In the genomic region with DNA sequence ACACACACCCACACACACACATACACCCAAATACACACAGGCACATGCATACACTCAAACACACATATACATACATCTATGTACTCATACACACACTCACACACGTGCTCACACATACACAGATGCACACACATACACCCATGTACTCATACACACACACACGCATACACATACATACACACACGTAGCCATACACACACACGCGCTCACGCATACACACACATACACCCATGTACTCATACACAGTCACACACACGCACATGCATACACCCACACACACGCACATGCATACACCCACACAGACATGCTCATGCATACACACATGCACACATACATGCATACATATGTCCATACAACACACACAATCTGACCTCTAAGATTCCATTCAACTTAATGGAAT, we compare ENCODE assay signal across 31 cellular contexts.
"Had no signal": no experiment of that assay in that cellular context is flagged by ENCODE, and none has a peak within 500 bp of the region (broad histone marks: within the 10 kb centered on the region; RNA-seq: fewer than 3 reads in every experiment).

No MANE protein-coding gene starts in this region.

- H2AFZ ChIP-seq: PC-9 had no signal

- H3K27ac Mint-ChIP-seq: activated B cell treated with CpG ODN at 0.5 μM for 24 hours; activated CD4-positive, alpha-beta memory T cell treated with anti-CD3 and anti-CD28 coated beads, Interleukin-2, amount 10 ng/mL, durations not matched to agents 7 days and 5 days; activated CD8-positive, alpha-beta memory T cell treated with anti-CD3 and anti-CD28 coated beads, Interleukin-2, amount 10 ng/mL, durations not matched to agents 7 days and 5 days; activated naive CD4-positive, alpha-beta T cell treated with anti-CD3 and anti-CD28 coated beads, Interleukin-2, amount 10 ng/mL, durations not matched to agents 7 days and 5 days; activated naive CD8-positive, alpha-beta T cell; activated naive CD8-positive, alpha-beta T cell treated with anti-CD3 and anti-CD28 coated beads, Interleukin-2, amount 50 U/mL, for 24 hours had no signal

- ATAC-seq: activated CD8-positive, alpha-beta memory T cell treated with anti-CD3 and anti-CD28 coated beads, Interleukin-2, amount 10 ng/mL, durations not matched to agents 7 days and 5 days; activated naive CD8-positive, alpha-beta T cell treated with anti-CD3 and anti-CD28 coated beads, Interleukin-2, amount 50 U/mL, for 24 hours had no signal

- H3K4me3 Mint-ChIP-seq: activated B cell treated with CpG ODN at 0.5 μM for 24 hours; activated CD4-positive, alpha-beta memory T cell treated with anti-CD3 and anti-CD28 coated beads, Interleukin-2, amount 10 ng/mL, durations not matched to agents 7 days and 5 days; activated CD8-positive, alpha-beta memory T cell treated with anti-CD3 and anti-CD28 coated beads, Interleukin-2, amount 10 ng/mL, durations not matched to agents 7 days and 5 days; activated naive CD4-positive, alpha-beta T cell treated with anti-CD3 and anti-CD28 coated beads, Interleukin-2, amount 10 ng/mL, durations not matched to agents 7 days and 5 days; activated naive CD8-positive, alpha-beta T cell; activated naive CD8-positive, alpha-beta T cell treated with anti-CD3 and anti-CD28 coated beads, Interleukin-2, amount 50 U/mL, for 24 hours; brain had no signal

- FAIRE-seq: RCC 7860 had no signal

- H3K4me2 ChIP-seq: PC-9 had no signal

- H3K4me1 Mint-ChIP-seq: activated B cell treated with CpG ODN at 0.5 μM for 24 hours; activated CD4-positive, alpha-beta memory T cell treated with anti-CD3 and anti-CD28 coated beads, Interleukin-2, amount 10 ng/mL, durations not matched to agents 7 days and 5 days; activated CD8-positive, alpha-beta memory T cell treated with anti-CD3 and anti-CD28 coated beads, Interleukin-2, amount 10 ng/mL, durations not matched to agents 7 days and 5 days; activated naive CD4-positive, alpha-beta T cell treated with anti-CD3 and anti-CD28 coated beads, Interleukin-2, amount 10 ng/mL, durations not matched to agents 7 days and 5 days; activated naive CD8-positive, alpha-beta T cell treated with anti-CD3 and anti-CD28 coated beads, Interleukin-2, amount 50 U/mL, for 24 hours had no signal

- DNase-seq: activated B cell treated with CpG ODN at 0.5 μM for 24 hours; activated CD4-positive, alpha-beta memory T cell treated with anti-CD3 and anti-CD28 coated beads, Interleukin-2, amount 10 ng/mL, durations not matched to agents 7 days and 5 days; activated CD4-positive, alpha-beta T cell treated with anti-CD3 and anti-CD28 coated beads for 48 hours; activated CD4-positive, CD25-positive, alpha-beta regulatory T cell treated with anti-CD3 and anti-CD28 coated beads, Interleukin-2, amount 50 U/mL, for 72 hours; activated CD8-positive, alpha-beta memory T cell treated with anti-CD3 and anti-CD28 coated beads for 24 hours; activated CD8-positive, alpha-beta memory T cell treated with anti-CD3 and anti-CD28 coated beads, Interleukin-2, amount 10 ng/mL, durations not matched to agents 7 days and 5 days; activated CD8-positive, alpha-beta memory T cell treated with anti-CD3 and anti-CD28 coated beads, Interleukin-2, amount 50 U/mL, for 48 hours; activated effector memory CD4-positive, alpha-beta T cell treated with Interleukin-2 at 50 U/mL for 16 hours; activated naive CD4-positive, alpha-beta T cell treated with anti-CD3 and anti-CD28 coated beads, Interleukin-2, amount 10 ng/mL, durations not matched to agents 7 days and 5 days; activated naive CD8-positive, alpha-beta T cell treated with anti-CD3 and anti-CD28 coated beads, Interleukin-2, amount 50 U/mL, for 24 hours; activated T-cell treated with anti-CD3 and anti-CD28 coated beads, Interleukin-2, amount 50 U/mL, for 48 hours; anterior cingulate cortex; central memory CD4-positive, alpha-beta T cell; NCI-H1105; NCI-H1417 treated with DMSO at 0.1 percent for 48 hours; NCI-H1930; NCI-H2081 treated with DMSO at 0.1 percent for 48 hours; NCI-H510A; NCI-H526; NCI-H748 treated with DMSO at 0.1 percent for 48 hours; NK-92 treated with Interleukin-12 subunit alpha and Interleukin-12 subunit beta, amount 100 ng/mL, for 24 hours; PC-9; Right ventricle myocardium superior; SW 1271; T-helper 1 cell; T-helper 2 cell; T-helper 9 cell had no signal

- H3K9me3 Mint-ChIP-seq: activated CD4-positive, alpha-beta memory T cell treated with anti-CD3 and anti-CD28 coated beads, Interleukin-2, amount 10 ng/mL, durations not matched to agents 7 days and 5 days; activated naive CD4-positive, alpha-beta T cell treated with anti-CD3 and anti-CD28 coated beads, Interleukin-2, amount 10 ng/mL, durations not matched to agents 7 days and 5 days had no signal

- H3K4me3 ChIP-seq: PC-9 had no signal

- H3K27me3 Mint-ChIP-seq: activated naive CD4-positive, alpha-beta T cell treated with anti-CD3 and anti-CD28 coated beads, Interleukin-2, amount 10 ng/mL, durations not matched to agents 7 days and 5 days; activated naive CD8-positive, alpha-beta T cell had no signal

- H3K27ac ChIP-seq: PC-9, VCaP had no signal

- H3K36me3 Mint-ChIP-seq: activated CD8-positive, alpha-beta memory T cell treated with anti-CD3 and anti-CD28 coated beads, Interleukin-2, amount 10 ng/mL, durations not matched to agents 7 days and 5 days; activated naive CD4-positive, alpha-beta T cell treated with anti-CD3 and anti-CD28 coated beads, Interleukin-2, amount 10 ng/mL, durations not matched to agents 7 days and 5 days; activated naive CD8-positive, alpha-beta T cell; brain had no signal
